22 cellular contexts compared by ENCODE assay signal in the genomic region with DNA sequence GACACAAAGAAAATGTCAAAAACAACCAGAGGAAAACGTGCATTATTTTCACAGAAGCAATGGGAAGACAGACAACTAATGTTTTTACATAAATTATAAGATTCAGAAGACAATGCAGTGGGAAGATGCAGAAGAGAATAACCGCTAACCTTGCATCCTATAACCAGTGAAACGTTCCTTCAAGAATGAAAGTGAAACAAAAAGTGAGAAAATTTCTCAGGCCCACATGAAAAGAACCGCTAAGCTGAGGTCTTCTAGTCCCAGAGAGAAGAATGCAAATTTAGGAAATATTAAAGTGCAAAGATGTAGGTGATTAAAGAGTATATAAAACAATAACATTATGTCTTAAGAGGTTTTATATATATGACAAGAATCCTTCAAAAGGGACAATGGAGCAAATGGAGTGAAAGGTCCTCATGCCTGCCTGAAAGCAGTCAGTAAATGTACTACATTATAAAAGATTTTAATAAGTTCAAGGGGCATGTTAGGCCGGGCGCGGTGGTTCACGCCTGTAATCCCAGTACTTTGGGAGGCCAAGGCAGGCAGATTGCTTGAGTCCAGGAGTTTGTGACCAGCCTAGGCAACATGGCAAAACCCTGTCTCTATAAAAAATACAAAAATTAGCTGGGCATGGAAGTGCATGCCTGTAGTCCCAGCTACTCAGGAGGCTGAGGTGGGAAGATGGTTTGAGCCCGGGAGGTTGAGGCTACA. TPM values are rescaled to one million over a fixed set of nuclear protein-coding genes. Genes with fewer than 3 reads are reported as not detected.
DNase-seq lines count a peak whose midpoint lies in the region; ATAC-seq, FAIRE-seq and TF ChIP-seq lines count a peak whose summit lies in the region.
"Had no signal": no experiment of that assay in that cellular context is flagged by ENCODE, and none has a peak within 500 bp of the region (broad histone marks: within the 10 kb centered on the region; RNA-seq: fewer than 3 reads in every experiment).

No MANE protein-coding gene starts in this region.

- H2AFZ ChIP-seq in OCI-LY3 (ENCODE audit: low read depth, low read length) (no peak overlapping the region), mammary epithelial cell (ENCODE audit: low read depth, low read length) (no peak overlapping the region)
- H2AFZ ChIP-seq: hepatocyte had no signal

- H3K4me1 ChIP-seq in OCI-LY3 (ENCODE audit: low read length) (peaks cover 20% of the 10 kb centered on the region), mammary epithelial cell (ENCODE audit: insufficient read depth, low read length) (peaks cover 16% of the 10 kb centered on the region)
- H3K4me1 ChIP-seq: body of pancreas, prostate gland had no signal

- H3K27ac Mint-ChIP-seq in effector memory CD8-positive, alpha-beta T cell: peak overlapping the region; percentile 76 to 94

- CTCF ChIA-PET in mammary epithelial cell (lab: Charles Lee; ENCODE audit: low non-redundant PET): no interaction called here

- H3K9me3 ChIP-seq in OCI-LY3 (ENCODE audit: insufficient read depth, low read length): no peaks in the 10 kb centered on the region
- H3K9me3 ChIP-seq in mammary epithelial cell (replicated peaks; ENCODE audit: insufficient read depth, low read length): no peaks in the 10 kb centered on the region
- H3K9me3 ChIP-seq: body of pancreas, prostate gland had no signal

- H3K9ac ChIP-seq in OCI-LY3 (ENCODE audit: low read length): no peak overlapping the region
- no peak overlapping the region for H3K9ac ChIP-seq in mammary epithelial cell (ENCODE audit: insufficient read depth, low read length)

- peaks cover 24% of the 10 kb centered on the region for H3K36me3 Mint-ChIP-seq in effector memory CD8-positive, alpha-beta T cell (ENCODE audit: insufficient read depth)

- H3K9me3 Mint-ChIP-seq in effector memory CD8-positive, alpha-beta T cell: peaks cover 0 to 14% of the 10 kb centered on the region in 2 donors

- H3K27me3 Mint-ChIP-seq in effector memory CD8-positive, alpha-beta T cell: no peaks in the 10 kb centered on the region

- H3K4me3 ChIP-seq in OCI-LY3 (ENCODE audit: low read length): no peak overlapping the region
- H3K4me3 ChIP-seq in mammary epithelial cell (replicated peaks in 1 of 3; ENCODE audit: insufficient read depth in 1 of 3, low read depth in 2 of 3, low read length in 3 of 3): no peak overlapping the region
- H3K4me3 ChIP-seq: body of pancreas, hepatocyte, prostate gland had no signal

- no TSS peak for BruUV-seq in mammary epithelial cell (replicated peaks; lab: Mats Ljungman, UMichigan)

- H4K20me1 ChIP-seq in OCI-LY3 (ENCODE audit: insufficient read depth, low read length): no peaks in the 10 kb centered on the region
- no peaks in the 10 kb centered on the region for H4K20me1 ChIP-seq in mammary epithelial cell (ENCODE audit: insufficient read depth, low read length)

- no peak for DNase-seq in activated CD4-positive, CD25-positive, alpha-beta regulatory T cell (lab: John Stamatoyannopoulos, UW)
- peak in 1 of 3 experiments; percentile 27 for DNase-seq in effector memory CD8-positive, alpha-beta T cell
- DNase-seq in mammary epithelial cell (no peak), NCI-H510A (lab: John Stamatoyannopoulos, UW) (no peak), RCC 7860 (ENCODE audit: low spot score) (no peak)
- DNase-seq: 8988T; activated T-cell treated with anti-CD3 and anti-CD28 coated beads, Interleukin-2, amount 50 U/mL, for 48 hours; body of pancreas; C1 segment of cervical spinal cord; NCI-H1436 treated with DMSO at 0.1 percent for 48 hours; NCI-H446 treated with DMSO at 0.1 percent for 48 hours; PC-3; substantia nigra had no signal

- no peak for TF ChIP-seq CTCF in OCI-LY3 (IDR thresholded peaks at IDR 0.05; ENCODE audit: low read depth, low read length)
- TF ChIP-seq CTCF in mammary epithelial cell (conservative IDR thresholded peaks at IDR 0.05 in 1 of 2, IDR thresholded peaks at IDR 0.05 in 1 of 2; ENCODE audit: extremely low read depth in 1 of 2, insufficient read depth in 1 of 2, low read depth in 1 of 2, low read length in 2 of 2): no peak

- H3K36me3 ChIP-seq in OCI-LY3 (replicated peaks; ENCODE audit: low read depth, low read length): no peaks in the 10 kb centered on the region
- H3K36me3 ChIP-seq in mammary epithelial cell (ENCODE audit: insufficient read depth, low read length): no peaks in the 10 kb centered on the region

- FAIRE-seq in RCC 7860 (lab: Jason Lieb, UNC): no peak

- H3K27me3 ChIP-seq in OCI-LY3 (ENCODE audit: low read depth, low read length): peaks cover 33% of the 10 kb centered on the region
- no peaks in the 10 kb centered on the region for H3K27me3 ChIP-seq in mammary epithelial cell (ENCODE audit: insufficient read depth, low read length)
- H3K27me3 ChIP-seq: body of pancreas, hepatocyte had no signal

- H3K27ac ChIP-seq in OCI-LY3 (ENCODE audit: low read length): no peak overlapping the region
- no peak overlapping the region for H3K27ac ChIP-seq in mammary epithelial cell (ENCODE audit: insufficient read depth, low read depth, low read length)
- H3K27ac ChIP-seq: body of pancreas, hepatocyte, prostate gland, VCaP had no signal

- H3K79me2 ChIP-seq in OCI-LY3 (ENCODE audit: low read length) (no peaks in the 10 kb centered on the region), mammary epithelial cell (ENCODE audit: insufficient read depth, low read length) (no peaks in the 10 kb centered on the region)
- H3K79me2 ChIP-seq: hepatocyte had no signal

- peak overlapping the region; percentile 70 to 73 for H3K4me3 Mint-ChIP-seq in effector memory CD8-positive, alpha-beta T cell

- in situ Hi-C loops in mammary epithelial cell (cut with MboI; ENCODE audit: low sequenced_read_pairs in 2 of 2): no loop called here

- H3K4me2 ChIP-seq in OCI-LY3 (ENCODE audit: low read length) (peak overlapping the region; percentile 7), mammary epithelial cell (ENCODE audit: insufficient read depth, low read depth, low read length) (no peak overlapping the region)
- H3K4me2 ChIP-seq: hepatocyte had no signal

- peaks cover 28 to 30% of the 10 kb centered on the region in 2 donors for H3K4me1 Mint-ChIP-seq in effector memory CD8-positive, alpha-beta T cell (ENCODE audit: low read depth in 2 of 2)

- intact Hi-C loops in mammary epithelial cell (cut with micrococcal nuclease): no loop called here

- dilution Hi-C loops in mammary epithelial cell (cut with HindIII; ENCODE audit: low sequenced_read_pairs): no loop called here

- peak; percentile 44 to 67 for ATAC-seq in activated CD4-positive, CD25-positive, alpha-beta regulatory T cell treated with anti-CD3 and anti-CD28 coated beads, Interleukin-2, amount 50 U/mL, for 24 hours
- ATAC-seq in GM18867 (IDR thresholded peaks at IDR 0.05; ENCODE audit: unreplicated experiment): peak; percentile 69
- ATAC-seq in effector memory CD8-positive, alpha-beta T cell (replicated peaks): peak; percentile 65
- ATAC-seq: body of pancreas, HCT116, PC-3 had no signal

- 84% methylated on average over 9 of the region's 9 CpGs for WGBS in mammary epithelial cell (ENCODE audit: low coverage, missing lambda C conversion rate)

RNA-seq across cellular contexts. Expression of a gene that starts 43.1 kb away (rescaled TPM):
- total RNA-seq in mammary epithelial cell: not detected
- not detected for polyA plus RNA-seq in mammary epithelial cell
- polyA minus RNA-seq in mammary epithelial cell: not detected
- total RNA-seq: fibroblast of lung, IMR-90, PC-3 had no signal
- polyA plus RNA-seq: fibroblast of lung, IMR-90 had no signal
